ENCODE assay signal across 1 cellular context in genomic region chr22:20792966-20793332, GRCh38.
TF ChIP-seq lines count a peak whose summit lies in the region.

No MANE protein-coding gene starts in this region.

TF ChIP-seq in H1, 55 proteins besides CTCF, POLR2A, EP300 and RAD21 (continued from another document):
- no peak for TF ChIP-seq CHD7 (IDR thresholded peaks at IDR 0.05; ENCODE audit: insufficient replicate concordance, low read length)
- TF ChIP-seq CREB1 (IDR thresholded peaks at IDR 0.05): no peak
- no peak for TF ChIP-seq POU5F1 (IDR thresholded peaks at IDR 0.05; ENCODE audit: low read depth, low read length)
- no peak for TF ChIP-seq SP1 (IDR thresholded peaks at IDR 0.05; ENCODE audit: low read depth, low read length)
- TF ChIP-seq USF2 (IDR thresholded peaks at IDR 0.05; ENCODE audit: low read length): no peak
- TF ChIP-seq MAFK (IDR thresholded peaks at IDR 0.05; ENCODE audit: low read depth, low read length): no peak
- TF ChIP-seq EZH2 (IDR thresholded peaks at IDR 0.05; ENCODE audit: low read depth, low read length, severe bottlenecking): no peak
- TF ChIP-seq ZNF274 (IDR thresholded peaks at IDR 0.05; ENCODE audit: borderline replicate concordance, extremely low read depth, low read length): no peak
- no peak for TF ChIP-seq KDM4A (IDR thresholded peaks at IDR 0.05; ENCODE audit: low read depth, low read length, severe bottlenecking)
- no peak for TF ChIP-seq GTF2F1 (IDR thresholded peaks at IDR 0.05; ENCODE audit: borderline replicate concordance, low read depth, low read length)
- no peak for TF ChIP-seq FOSL1 (IDR thresholded peaks at IDR 0.05; ENCODE audit: insufficient read depth, low read depth, low read length)
